Comparison of ENCODE assay signal across 18 cellular contexts in genomic region chr1:162551969-162552683, GRCh38. TPM values are rescaled to one million over a fixed set of nuclear protein-coding genes. Genes with fewer than 3 reads are reported as not detected.
DNase-seq lines count a peak whose midpoint lies in the region; ATAC-seq and TF ChIP-seq lines count a peak whose summit lies in the region.
"Had no signal": no experiment of that assay in that cellular context is flagged by ENCODE, and none has a peak within 500 bp of the region (broad histone marks: within the 10 kb centered on the region; RNA-seq: fewer than 3 reads in every experiment).

No MANE protein-coding gene starts in this region.

- ATAC-seq in sciatic nerve (peak; percentile 77), GM18502 (IDR thresholded peaks at IDR 0.05; ENCODE audit: poor library complexity, unreplicated experiment) (no peak)
- ATAC-seq: T-cell had no signal

- H3K4me3 ChIP-seq in ACC112 (ENCODE audit: low read depth, low read length) (no peak overlapping the region), ascending aorta (no peak overlapping the region), fibroblast of villous mesenchyme (ENCODE audit: low read depth, low read length) (no peak overlapping the region)

- no peaks in the 10 kb centered on the region for H3K79me2 ChIP-seq in ACC112 (ENCODE audit: control insufficient read depth, insufficient read depth, low read length, unreplicated experiment)
- H3K79me2 ChIP-seq: parathyroid adenoma had no signal

- H3K4me1 ChIP-seq in ACC112 (ENCODE audit: control insufficient read depth, insufficient read depth, low read length, unreplicated experiment) (peaks cover 37% of the 10 kb centered on the region), ascending aorta (peaks cover 0 to 7% of the 10 kb centered on the region in 2 donors)
- H3K4me1 ChIP-seq: parathyroid adenoma had no signal

- TF ChIP-seq CTCF in ascending aorta (IDR thresholded peaks at IDR 0.05) (no peak), fibroblast of villous mesenchyme (IDR thresholded peaks at IDR 0.05; ENCODE audit: insufficient read depth, low read depth, low read length) (no peak)

- DNase-seq in ascending aorta (ENCODE audit: low spot score in 2 of 2) (no peak), fibroblast of villous mesenchyme (ENCODE audit: low read depth) (peak; percentile 26), sciatic nerve (ENCODE audit: low spot score) (no peak), NCI-H1048 (lab: John Stamatoyannopoulos, UW) (no peak), Ammon's horn (ENCODE audit: low spot score) (no peak)
- no peak for DNase-seq in stimulated activated CD4-positive, alpha-beta T cell treated with anti-CD3 and anti-CD28 coated beads, Interleukin-15, amount 100 ng/mL, for 24 hours
- DNase-seq: ACHN; activated CD4-positive, alpha-beta T cell treated with anti-CD3 and anti-CD28 coated beads, Interleukin-2, amount 50 U/mL, for 48 hours; activated T-cell treated with anti-CD3 and anti-CD28 coated beads, Interleukin-2, amount 50 U/mL, for 1 hour; HFFc6; naive B cell; NCI-H1694 treated with DMSO at 0.1 percent for 48 hours; T-cell had no signal

- H3K36me3 ChIP-seq in ACC112 (ENCODE audit: insufficient read depth, low read length) (no peaks in the 10 kb centered on the region), ascending aorta (no peaks in the 10 kb centered on the region)

- intact Hi-C loops in ascending aorta (cut with DNase I) (no loop called here), sciatic nerve (cut with DNase I) (no loop called here)

- no peaks in the 10 kb centered on the region for H3K27me3 ChIP-seq in ACC112 (ENCODE audit: insufficient read depth, low read length)
- no peaks in the 10 kb centered on the region for H3K27me3 ChIP-seq in ascending aorta

- H3K9me3 ChIP-seq in ascending aorta: no peaks in the 10 kb centered on the region

- no peak overlapping the region for H2AFZ ChIP-seq in ACC112 (ENCODE audit: low read length, unreplicated experiment)
- H2AFZ ChIP-seq: parathyroid adenoma had no signal

- H3K27ac ChIP-seq in ACC112 (ENCODE audit: low read depth, low read length): peak overlapping the region; percentile 16
- peak overlapping the region; percentile 51 to 72 for H3K27ac ChIP-seq in ascending aorta
- H3K27ac ChIP-seq: parathyroid adenoma, RWPE1, VCaP had no signal

RNA-seq across cellular contexts. Expression of gene UAP1, which starts 9.4 kb away (rescaled TPM):
- 32.7 TPM for total RNA-seq in ascending aorta
- 93.1 and 108 TPM in 2 replicates for total RNA-seq in fibroblast of villous mesenchyme
- total RNA-seq in sciatic nerve: 70.9 TPM

RNA-seq across cellular contexts. Expression of gene UHMK1, which starts 54.5 kb away (rescaled TPM):
- 13.6 TPM for total RNA-seq in ascending aorta
- total RNA-seq in fibroblast of villous mesenchyme: 69.9 and 139 TPM in 2 replicates
- 37.4 TPM for total RNA-seq in sciatic nerve
